2 cellular contexts compared by ENCODE assay signal in the genomic region with DNA sequence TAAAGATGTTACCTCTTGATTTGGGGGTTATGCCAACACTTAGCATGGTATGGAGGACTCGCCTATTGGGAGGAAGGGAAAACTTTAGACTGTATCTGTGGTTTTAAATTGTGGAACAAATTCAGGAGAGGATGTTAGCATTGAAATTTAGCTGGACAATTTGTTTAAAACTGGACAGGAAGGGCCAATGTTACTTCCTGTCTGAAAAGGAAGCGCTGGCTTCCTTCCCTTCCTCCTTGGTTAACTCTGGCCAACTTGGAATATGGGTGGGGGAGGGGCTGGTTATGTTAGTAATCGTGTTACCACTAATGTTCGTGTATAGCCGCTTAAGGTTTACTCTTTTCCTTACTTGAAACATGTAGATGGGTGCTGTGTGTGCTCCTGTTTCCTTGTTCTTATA.
TF ChIP-seq lines count a peak whose summit lies in the region.

No MANE protein-coding gene starts in this region.

TF ChIP-seq in SK-N-SH, 30 proteins besides CTCF, POLR2A, EP300 and RAD21 (continued from another document):
- TF ChIP-seq, protein P1, sequence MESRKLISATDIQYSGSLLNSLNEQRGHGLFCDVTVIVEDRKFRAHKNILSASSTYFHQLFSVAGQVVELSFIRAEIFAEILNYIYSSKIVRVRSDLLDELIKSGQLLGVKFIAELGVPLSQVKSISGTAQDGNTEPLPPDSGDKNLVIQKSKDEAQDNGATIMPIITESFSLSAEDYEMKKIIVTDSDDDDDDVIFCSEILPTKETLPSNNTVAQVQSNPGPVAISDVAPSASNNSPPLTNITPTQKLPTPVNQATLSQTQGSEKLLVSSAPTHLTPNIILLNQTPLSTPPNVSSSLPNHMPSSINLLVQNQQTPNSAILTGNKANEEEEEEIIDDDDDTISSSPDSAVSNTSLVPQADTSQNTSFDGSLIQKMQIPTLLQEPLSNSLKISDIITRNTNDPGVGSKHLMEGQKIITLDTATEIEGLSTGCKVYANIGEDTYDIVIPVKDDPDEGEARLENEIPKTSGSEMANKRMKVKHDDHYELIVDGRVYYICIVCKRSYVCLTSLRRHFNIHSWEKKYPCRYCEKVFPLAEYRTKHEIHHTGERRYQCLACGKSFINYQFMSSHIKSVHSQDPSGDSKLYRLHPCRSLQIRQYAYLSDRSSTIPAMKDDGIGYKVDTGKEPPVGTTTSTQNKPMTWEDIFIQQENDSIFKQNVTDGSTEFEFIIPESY (IDR thresholded peaks at IDR 0.05; ENCODE audit: borderline replicate concordance, low read depth): no peak
- TF ChIP-seq ELF1 (IDR thresholded peaks at IDR 0.05): no peak
- TF ChIP-seq RCOR1 (IDR thresholded peaks at IDR 0.05; ENCODE audit: low read length): no peak
- TF ChIP-seq, protein P2, sequence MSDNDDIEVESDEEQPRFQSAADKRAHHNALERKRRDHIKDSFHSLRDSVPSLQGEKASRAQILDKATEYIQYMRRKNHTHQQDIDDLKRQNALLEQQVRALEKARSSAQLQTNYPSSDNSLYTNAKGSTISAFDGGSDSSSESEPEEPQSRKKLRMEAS (IDR thresholded peaks at IDR 0.05; ENCODE audit: low read depth): no peak
- no peak for TF ChIP-seq JUND (IDR thresholded peaks at IDR 0.05)
- TF ChIP-seq NRF1 (IDR thresholded peaks at IDR 0.05; ENCODE audit: low read depth, low read length): no peak
- TF ChIP-seq, protein P3, sequence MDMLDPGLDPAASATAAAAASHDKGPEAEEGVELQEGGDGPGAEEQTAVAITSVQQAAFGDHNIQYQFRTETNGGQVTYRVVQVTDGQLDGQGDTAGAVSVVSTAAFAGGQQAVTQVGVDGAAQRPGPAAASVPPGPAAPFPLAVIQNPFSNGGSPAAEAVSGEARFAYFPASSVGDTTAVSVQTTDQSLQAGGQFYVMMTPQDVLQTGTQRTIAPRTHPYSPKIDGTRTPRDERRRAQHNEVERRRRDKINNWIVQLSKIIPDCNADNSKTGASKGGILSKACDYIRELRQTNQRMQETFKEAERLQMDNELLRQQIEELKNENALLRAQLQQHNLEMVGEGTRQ (IDR thresholded peaks at IDR 0.05; ENCODE audit: borderline replicate concordance, low read depth, low read length): no peak
- TF ChIP-seq TCF12 (IDR thresholded peaks at IDR 0.05): no peak
- TF ChIP-seq RFX5 (IDR thresholded peaks at IDR 0.05; ENCODE audit: low read length): no peak

TF ChIP-seq in SK-N-SH treated with all-trans-retinoic acid at 6 μM for 48 hours, 23 proteins besides CTCF, POLR2A, EP300 and RAD21 (continued from another document):
- TF ChIP-seq, protein P4, sequence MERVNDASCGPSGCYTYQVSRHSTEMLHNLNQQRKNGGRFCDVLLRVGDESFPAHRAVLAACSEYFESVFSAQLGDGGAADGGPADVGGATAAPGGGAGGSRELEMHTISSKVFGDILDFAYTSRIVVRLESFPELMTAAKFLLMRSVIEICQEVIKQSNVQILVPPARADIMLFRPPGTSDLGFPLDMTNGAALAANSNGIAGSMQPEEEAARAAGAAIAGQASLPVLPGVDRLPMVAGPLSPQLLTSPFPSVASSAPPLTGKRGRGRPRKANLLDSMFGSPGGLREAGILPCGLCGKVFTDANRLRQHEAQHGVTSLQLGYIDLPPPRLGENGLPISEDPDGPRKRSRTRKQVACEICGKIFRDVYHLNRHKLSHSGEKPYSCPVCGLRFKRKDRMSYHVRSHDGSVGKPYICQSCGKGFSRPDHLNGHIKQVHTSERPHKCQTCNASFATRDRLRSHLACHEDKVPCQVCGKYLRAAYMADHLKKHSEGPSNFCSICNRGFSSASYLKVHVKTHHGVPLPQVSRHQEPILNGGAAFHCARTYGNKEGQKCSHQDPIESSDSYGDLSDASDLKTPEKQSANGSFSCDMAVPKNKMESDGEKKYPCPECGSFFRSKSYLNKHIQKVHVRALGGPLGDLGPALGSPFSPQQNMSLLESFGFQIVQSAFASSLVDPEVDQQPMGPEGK (CRISPR knock-in tag; IDR thresholded peaks at IDR 0.05; ENCODE audit: borderline replicate concordance): no peak
- TF ChIP-seq ESRRG (CRISPR knock-in tag; IDR thresholded peaks at IDR 0.05) (no peak), ISL1 (CRISPR knock-in tag; IDR thresholded peaks at IDR 0.05) (no peak), TCF4 (CRISPR knock-in tag; IDR thresholded peaks at IDR 0.05; ENCODE audit: borderline replicate concordance) (no peak), ZFP3 (CRISPR knock-in tag; IDR thresholded peaks at IDR 0.05) (no peak)
TF ChIP-seq in SK-N-SH treated with all-trans-retinoic acid at 6 μM for 48 hours: peak in this region for 0.
